ENCODE assay signal across 10 cellular contexts in genomic region chr9:76077537-76077936, GRCh38.
"Had no signal": no experiment of that assay in that cellular context is flagged by ENCODE, and none has a peak within 500 bp of the region (broad histone marks: within the 10 kb centered on the region; RNA-seq: fewer than 3 reads in every experiment).

No MANE protein-coding gene starts in this region.

- H3K9me3 ChIP-seq: HAP-1 had no signal

- H3K27ac ChIP-seq: GM23248 had no signal

- H2AFZ ChIP-seq: GM23248, GM23338 had no signal

- H3K4me1 ChIP-seq: HAP-1 had no signal

- H3K9ac ChIP-seq: GM23248 had no signal

- FAIRE-seq: H54 had no signal

- H3K4me2 ChIP-seq: GM23338 had no signal

- H3K36me3 ChIP-seq: HAP-1 had no signal

- DNase-seq: GM23248, GOT3, H7, H9, HCEC 1CT, HFFc6 had no signal

- ATAC-seq: GM23338, HCT116 had no signal

- H3K4me3 ChIP-seq: GM23248, GM23338, HAP-1 had no signal
